Comparison of ENCODE assay signal across 8 cellular contexts in genomic region chr1:14019461-14019860, GRCh38.
"Had no signal": no experiment of that assay in that cellular context is flagged by ENCODE, and none has a peak within 500 bp of the region (broad histone marks: within the 10 kb centered on the region; RNA-seq: fewer than 3 reads in every experiment).

No MANE protein-coding gene starts in this region.

- DNase-seq: GM23248, GOT3, H7, H9, HCEC 1CT, HFFc6 had no signal

- H3K27ac ChIP-seq: GM23248 had no signal

- H3K4me2 ChIP-seq: GM23338 had no signal

- H2AFZ ChIP-seq: GM23248, GM23338 had no signal

- H3K4me1 ChIP-seq: HAP-1 had no signal

- H3K4me3 ChIP-seq: GM23248, GM23338, HAP-1 had no signal

- H3K9me3 ChIP-seq: HAP-1 had no signal

- H3K9ac ChIP-seq: GM23248 had no signal

- H3K4me3 Mint-ChIP-seq: GM23338, H9, HFFc6 had no signal

- H3K27ac Mint-ChIP-seq: GM23338, H9, HFFc6 had no signal

- H3K36me3 ChIP-seq: HAP-1 had no signal
